Comparison of ENCODE assay signal across 32 cellular contexts in the genomic region with DNA sequence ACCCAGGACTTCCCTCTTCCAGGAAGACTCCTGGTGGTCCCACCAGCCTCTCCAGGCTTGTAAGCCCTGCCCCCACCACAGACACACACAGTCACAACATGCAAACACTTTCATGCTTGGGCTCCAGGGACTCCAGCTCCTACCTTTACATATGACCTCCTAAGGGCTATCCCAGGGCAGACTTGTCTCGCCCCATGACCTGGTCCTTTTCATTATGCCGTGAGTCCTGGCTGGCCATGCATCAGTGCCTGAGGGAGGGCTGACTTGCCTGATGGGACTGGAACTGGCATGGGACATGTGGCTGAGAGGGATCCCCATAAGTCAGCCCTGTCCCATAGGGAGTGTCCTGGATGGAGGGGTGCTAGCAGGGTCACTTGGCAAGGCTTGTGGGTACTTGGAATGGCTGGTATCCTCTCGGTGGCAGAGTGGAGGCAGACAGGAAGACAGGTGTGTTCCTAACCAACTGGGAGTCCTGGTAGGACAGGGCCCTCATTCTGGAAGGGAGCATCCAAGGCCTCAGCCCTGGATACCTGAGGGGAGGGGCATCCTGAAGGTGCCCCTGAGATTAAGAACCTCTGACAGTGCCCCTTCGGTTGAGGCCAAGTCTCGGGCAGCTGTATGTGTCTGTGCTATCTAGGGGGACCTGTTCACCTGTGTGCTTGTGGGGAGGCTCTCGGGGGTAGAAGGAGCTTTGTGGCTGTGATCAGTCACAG. TPM values are rescaled to one million over a fixed set of nuclear protein-coding genes. Genes with fewer than 3 reads are reported as not detected.
A peak's percentile ranks its signal among the peaks of the same experiment; 100 is the strongest.
DNase-seq lines count a peak whose midpoint lies in the region; ATAC-seq, FAIRE-seq and TF ChIP-seq lines count a peak whose summit lies in the region.
"Had no signal": no experiment of that assay in that cellular context is flagged by ENCODE, and none has a peak within 500 bp of the region (broad histone marks: within the 10 kb centered on the region; RNA-seq: fewer than 3 reads in every experiment).

No MANE protein-coding gene starts in this region.

- 0 out of 2 replicates have a peak overlapping the region, but pooled peaks have one; percentile 16 for H2BK15ac ChIP-seq in H1 (ENCODE audit: low read length)

- no peak overlapping the region for H2BK120ac ChIP-seq in H1 (replicated peaks; ENCODE audit: low read depth, low read length)

- no peak overlapping the region for H4K91ac ChIP-seq in H1 (replicated peaks; ENCODE audit: insufficient read length, low read length)

- no peak overlapping the region for H3K9ac ChIP-seq in H1 (replicated peaks in 1 of 4; ENCODE audit: extremely low read depth in 1 of 4, low read depth in 3 of 4, low read length in 3 of 4)
- no peak overlapping the region for H3K9ac ChIP-seq in parathyroid adenoma

- no peak for TF ChIP-seq EP300 in H1 (IDR thresholded peaks at IDR 0.05; ENCODE audit: borderline replicate concordance in 1 of 2, low read depth in 2 of 2, low read length in 2 of 2)

- H2AFZ ChIP-seq in H1 (ENCODE audit: low read length) (no peak overlapping the region), parathyroid adenoma (peak overlapping the region; percentile 83)

- intact Hi-C loops in left ventricle myocardium inferior (cut with micrococcal nuclease) (no loop called here), Right ventricle myocardium superior (cut with DNase I) (loop anchor here (5.0 kb wide), 1 partner anchor 39 kb away; no protein-coding TSS in a partner anchor)

- H3K9me3 Mint-ChIP-seq in nephron progenitor cell = no peaks in the 10 kb centered on the region
- H3K9me3 Mint-ChIP-seq: activated naive CD4-positive, alpha-beta T cell treated with anti-CD3 and anti-CD28 coated beads, Interleukin-2, amount 50 U/mL, for 24 hours; activated T-helper 1 cell treated with anti-CD3 and anti-CD28 coated beads, Interleukin-12 subunit alpha, Interleukin-12 subunit beta, Interleukin-2, Interleukin-4 antibody, amounts not matched to agents 30 ng/mL and 10 ng/mL and 1 ng/mL, durations not matched to agents 14 hours and 24 hours and 36 hours; dendritic cell treated with granulocyte-macrophage colony-stimulating factor and Interleukin-4, amounts not matched to agents 40 ng/mL and 50 ng/mL, for 4 days; nephron; WTC11 had no signal

- no peak overlapping the region for H2BK20ac ChIP-seq in H1 (ENCODE audit: low read length)

- H3K27me3 ChIP-seq in left ventricle myocardium inferior (ENCODE audit: low read depth) (peaks cover 13% of the 10 kb centered on the region), H1 (replicated peaks in 1 of 4; ENCODE audit: control insufficient read depth in 3 of 4, extremely low read depth in 1 of 4, insufficient read depth in 3 of 4, low read length in 3 of 4) (no peaks in the 10 kb centered on the region; a peak in 1 of 7 replicates), parathyroid adenoma (ENCODE audit: control insufficient read depth, insufficient read depth, low read length) (no peaks in the 10 kb centered on the region)
- H3K27me3 ChIP-seq: MG63, thyroid gland had no signal

- no peaks in the 10 kb centered on the region for H3K79me2 ChIP-seq in H1 (ENCODE audit: control insufficient read depth in 1 of 2, insufficient read depth in 2 of 2, low read length in 2 of 2)
- H3K79me2 ChIP-seq in parathyroid adenoma = peaks cover 3% of the 10 kb centered on the region

- H2AK5ac ChIP-seq in H1 (ENCODE audit: low read depth, low read length) = no peak overlapping the region

- H3K36me3 Mint-ChIP-seq in nephron progenitor cell (ENCODE audit: low read depth) = no peaks in the 10 kb centered on the region
- H3K36me3 Mint-ChIP-seq: activated CD8-positive, alpha-beta memory T cell treated with anti-CD3 and anti-CD28 coated beads, Interleukin-2, amount 10 ng/mL, durations not matched to agents 7 days and 5 days; activated naive CD4-positive, alpha-beta T cell treated with anti-CD3 and anti-CD28 coated beads, Interleukin-2, amount 50 U/mL, for 24 hours; WTC11 had no signal

- H3K4me3 Mint-ChIP-seq in nephron progenitor cell = no peak overlapping the region
- H3K4me3 Mint-ChIP-seq: activated CD8-positive, alpha-beta memory T cell treated with anti-CD3 and anti-CD28 coated beads, Interleukin-2, amount 10 ng/mL, durations not matched to agents 7 days and 5 days; activated naive CD4-positive, alpha-beta T cell treated with anti-CD3 and anti-CD28 coated beads, Interleukin-2, amount 50 U/mL, for 24 hours; activated T-helper 1 cell treated with anti-CD3 and anti-CD28 coated beads, Interleukin-12 subunit alpha, Interleukin-12 subunit beta, Interleukin-2, Interleukin-4 antibody, amounts not matched to agents 30 ng/mL and 10 ng/mL and 1 ng/mL, durations not matched to agents 14 hours and 24 hours and 36 hours; dendritic cell treated with granulocyte-macrophage colony-stimulating factor and Interleukin-4, amounts not matched to agents 40 ng/mL and 50 ng/mL, for 4 days; nephron; WTC11 had no signal

- H2BK12ac ChIP-seq in H1 (ENCODE audit: low read depth, low read length) = no peak overlapping the region

- H3K27ac ChIP-seq in left ventricle myocardium inferior (replicated peaks) (peak overlapping the region; percentile 98), H1 (ENCODE audit: low read depth, low read length) (no peak overlapping the region), parathyroid adenoma (peak overlapping the region; percentile 97)
- H3K27ac ChIP-seq: esophagus squamous epithelium had no signal

- H3K4ac ChIP-seq in H1 (replicated peaks; ENCODE audit: insufficient read length, low read depth, low read length) = no peak overlapping the region

- H3K27ac Mint-ChIP-seq in nephron progenitor cell = no peak overlapping the region
- H3K27ac Mint-ChIP-seq: activated CD8-positive, alpha-beta memory T cell treated with anti-CD3 and anti-CD28 coated beads, Interleukin-2, amount 10 ng/mL, durations not matched to agents 7 days and 5 days; activated naive CD4-positive, alpha-beta T cell treated with anti-CD3 and anti-CD28 coated beads, Interleukin-2, amount 50 U/mL, for 24 hours; activated T-helper 1 cell treated with anti-CD3 and anti-CD28 coated beads, Interleukin-12 subunit alpha, Interleukin-12 subunit beta, Interleukin-2, Interleukin-4 antibody, amounts not matched to agents 30 ng/mL and 10 ng/mL and 1 ng/mL, durations not matched to agents 14 hours and 24 hours and 36 hours; dendritic cell treated with granulocyte-macrophage colony-stimulating factor and Interleukin-4, amounts not matched to agents 40 ng/mL and 50 ng/mL, for 4 days; nephron; WTC11 had no signal

- no peak overlapping the region for H4K5ac ChIP-seq in H1 (ENCODE audit: insufficient read length, low read depth, low read length)

- H3K27me3 Mint-ChIP-seq in nephron progenitor cell (ENCODE audit: low read depth, poor library complexity) = peaks cover 21% of the 10 kb centered on the region
- H3K27me3 Mint-ChIP-seq: activated CD8-positive, alpha-beta memory T cell treated with anti-CD3 and anti-CD28 coated beads, Interleukin-2, amount 10 ng/mL, durations not matched to agents 7 days and 5 days; activated naive CD4-positive, alpha-beta T cell treated with anti-CD3 and anti-CD28 coated beads, Interleukin-2, amount 50 U/mL, for 24 hours had no signal

- H3K36me3 ChIP-seq in left ventricle myocardium inferior (no peaks in the 10 kb centered on the region), H1 (ENCODE audit: control insufficient read depth in 2 of 4, insufficient read depth in 4 of 4, low read length in 3 of 4) (no peaks in the 10 kb centered on the region), parathyroid adenoma (ENCODE audit: control insufficient read depth, insufficient read depth, low read length) (no peaks in the 10 kb centered on the region)
- H3K36me3 ChIP-seq: esophagus squamous epithelium, MG63, thyroid gland had no signal

- no peak overlapping the region for H3K4me2 ChIP-seq in H1 (ENCODE audit: insufficient read depth in 1 of 2, low read depth in 2 of 2, low read length in 2 of 2)
- no peak overlapping the region for H3K4me2 ChIP-seq in parathyroid adenoma (ENCODE audit: low read length)

- H3K9me3 ChIP-seq in left ventricle myocardium inferior (replicated peaks) (no peaks in the 10 kb centered on the region), H1 (ENCODE audit: insufficient read depth in 2 of 2, low read depth in 1 of 2, low read length in 1 of 2) (no peaks in the 10 kb centered on the region), parathyroid adenoma (ENCODE audit: control insufficient read depth, low read length) (no peaks in the 10 kb centered on the region)
- H3K9me3 ChIP-seq: esophagus squamous epithelium, MG63, mucosa of descending colon, thyroid gland had no signal

- no peak overlapping the region for H2BK5ac ChIP-seq in H1 (ENCODE audit: low read depth, low read length)

- FAIRE-seq in H1 (lab: Jason Lieb, UNC) = no peak
- FAIRE-seq: endometrium, HTR-8/SVneo, islet of Langerhans had no signal

- peaks cover 6% of the 10 kb centered on the region for H3K4me1 Mint-ChIP-seq in nephron progenitor cell
- H3K4me1 Mint-ChIP-seq: activated naive CD4-positive, alpha-beta T cell treated with anti-CD3 and anti-CD28 coated beads, Interleukin-2, amount 50 U/mL, for 24 hours had no signal

- TF ChIP-seq CTCF in left ventricle myocardium inferior (IDR thresholded peaks at IDR 0.05; ENCODE audit: borderline replicate concordance) (no peak), H1 (IDR thresholded peaks at IDR 0.05; ENCODE audit: control extremely low read depth in 1 of 3, insufficient read depth in 1 of 3, low read depth in 1 of 3, low read length in 3 of 3) (no peak), parathyroid adenoma (IDR thresholded peaks at IDR 0.05) (no peak), nephron progenitor cell (IDR thresholded peaks at IDR 0.05) (no peak)

- WGBS in H1 (ENCODE audit: extremely low coverage in 1 of 2, insufficient coverage in 1 of 2, insufficient read length in 1 of 2, insufficient replicate concordance in 2 of 2, low coverage in 1 of 2, low lambda C conversion rate in 2 of 2, missing lambda C conversion rate in 1 of 2), 2 experiments = 87% methylated on average over 6 of the region's 6 CpGs; no CpG with 5 or more reads in 1 of the 2 experiments

- no peak overlapping the region for H3K14ac ChIP-seq in H1 (ENCODE audit: insufficient read length)

- CTCF ChIA-PET in H1 (lab: Charles Lee; ENCODE audit: partially characterized antibody) = interaction anchor here (0.7 to 4.4 kb wide), 6 partner anchors 9 to 49 kb away, joined by 3 to 27 read pairs (median 8); no protein-coding TSS in a partner anchor

- H3K56ac ChIP-seq in H1 (replicated peaks; ENCODE audit: insufficient read length, low read depth, low read length) = no peak overlapping the region

- H3K79me1 ChIP-seq in H1 (ENCODE audit: low read depth, low read length) = no peaks in the 10 kb centered on the region

- H3K23ac ChIP-seq in H1 (ENCODE audit: insufficient read length) = no peak overlapping the region

- peaks cover 57% of the 10 kb centered on the region for H3K4me1 ChIP-seq in left ventricle myocardium inferior
- H3K4me1 ChIP-seq in H1 (replicated peaks in 1 of 4; ENCODE audit: control insufficient read depth in 3 of 4, insufficient read depth in 4 of 4, low read length in 3 of 4) = peaks cover 0 to 12% (median 0%) of the 10 kb centered on the region in 4 experiments; a peak in 3 of 7 replicates
- H3K4me1 ChIP-seq in parathyroid adenoma = peaks cover 21% of the 10 kb centered on the region
- H3K4me1 ChIP-seq: esophagus squamous epithelium had no signal

- POLR2A ChIA-PET in H1 (lab: Charles Lee; ENCODE audit: partially characterized antibody) = interaction anchor here (0.6 to 3.0 kb wide), 2 partner anchors 10 to 53 kb away, joined by 6 to 9 read pairs; no protein-coding TSS in a partner anchor

- no peak for TF ChIP-seq RAD21 in H1 (IDR thresholded peaks at IDR 0.05 in 1 of 2, conservative IDR thresholded peaks at IDR 0.05 in 1 of 2; ENCODE audit: low read depth in 2 of 2, low read length in 2 of 2)

- H3K4me3 ChIP-seq in left ventricle myocardium inferior (peak overlapping the region; percentile 36), H1 (ENCODE audit: extremely low read depth in 1 of 4, insufficient read depth in 2 of 4, low read depth in 3 of 4, low read length in 4 of 4) (no peak overlapping the region), parathyroid adenoma (ENCODE audit: low read depth, low read length) (no peak overlapping the region)
- H3K4me3 ChIP-seq: esophagus squamous epithelium, lung, MG63, mucosa of descending colon had no signal

- no peak overlapping the region for H3K18ac ChIP-seq in H1 (ENCODE audit: extremely low read depth, low read length)

- peaks cover 2% of the 10 kb centered on the region; the same call in 1 of the 2 replicates for H3K23me2 ChIP-seq in H1 (ENCODE audit: low read depth, low read length)

- DNase-seq in left ventricle myocardium inferior (no peak), Right ventricle myocardium superior (no peak), H1 (ENCODE audit: low read depth in 1 of 2, low spot score in 2 of 2) (peak in 1 of 2 experiments; percentile 39), nephron progenitor cell (no peak), KG1 (lab: John Stamatoyannopoulos, UW) (no peak)
- no peak for DNase-seq in stimulated activated CD4-positive, alpha-beta T cell treated with anti-CD3 and anti-CD28 coated beads, Interleukin-4, amount 100 ng/mL, for 24 hours
- DNase-seq: activated CD4-positive, alpha-beta T cell treated with anti-CD3 and anti-CD28 coated beads, Interleukin-2, amount 50 U/mL, for 1 hour; DMS53; esophagus squamous epithelium; foreskin melanocyte; KBM-7; MG63; NCI-H2227 treated with DMSO at 0.1 percent for 48 hours; NCI-H526 treated with DMSO at 0.1 percent for 48 hours; SIG-M5; stimulated activated naive CD4-positive, alpha-beta T cell had no signal

- ATAC-seq in Right ventricle myocardium superior (ENCODE audit: poor library complexity) = no peak
- ATAC-seq: activated CD8-positive, alpha-beta memory T cell treated with anti-CD3 and anti-CD28 coated beads, Interleukin-2, amount 10 ng/mL, durations not matched to agents 7 days and 5 days; mucosa of descending colon; WTC11 had no signal

- peak overlapping the region; percentile 2; the same call in 1 of the 2 replicates for H4K8ac ChIP-seq in H1 (ENCODE audit: extremely low read depth, insufficient read depth, low read length)

- H4K20me1 ChIP-seq in H1 (replicated peaks in 1 of 2; ENCODE audit: control insufficient read depth in 1 of 2, insufficient read depth in 2 of 2, low read length in 2 of 2) = peaks cover 0 to 2% of the 10 kb centered on the region in 2 experiments

- TF ChIP-seq POLR2A in H1 (IDR thresholded peaks at IDR 0.05; ENCODE audit: control extremely low read depth in 1 of 2, low read depth in 2 of 2, low read length in 2 of 2) = no peak

RNA-seq across cellular contexts. Expression of a gene that starts 0.5 kb away (rescaled TPM):
- total RNA-seq in left ventricle myocardium inferior (552 TPM), Right ventricle myocardium superior (486 TPM)
- total RNA-seq in H1 (2021; fragmentation: NEBNext Ultra II Directional; extraction: Animal tissue kit (Norgen Biotek cat#: 25700)) = not detected in 2 replicates
- 0.16 and 0.18 TPM in 2 replicates for polyA plus RNA-seq in H1 (2011; rRNA removed)
- polyA plus RNA-seq in H1 (2011; cell fraction: cytosol; rRNA removed) = 0.45 TPM
- polyA plus RNA-seq in H1 (2011; cell fraction: nucleus; rRNA removed) = 1.0 TPM
- 0.11 to 0.64 TPM (median 0.47 TPM) in 3 of 4 replicates, not detected in the other for polyA plus RNA-seq in H1 (2012, experiment 1 of 2)
- not detected for polyA plus RNA-seq in H1 (2012, experiment 2 of 2)
- polyA plus RNA-seq in H1 (2013, experiment 1 of 2) = 0.08 TPM
- 0.24 TPM for polyA plus RNA-seq in H1 (2013, experiment 2 of 2)
- polyA minus RNA-seq in H1 (2011; rRNA and poly(A)+ RNA removed) = 0.50 TPM in 1 of 2 replicates, not detected in the other
- not detected for polyA minus RNA-seq in H1 (2011; cell fraction: cytosol; rRNA and poly(A)+ RNA removed)
- not detected for polyA minus RNA-seq in H1 (2011; cell fraction: nucleus; rRNA and poly(A)+ RNA removed)
- total RNA-seq: activated CD8-positive, alpha-beta memory T cell treated with anti-CD3 and anti-CD28 coated beads, Interleukin-2, amount 10 ng/mL, durations not matched to agents 7 days and 5 days; activated T-helper 1 cell treated with anti-CD3 and anti-CD28 coated beads, Interleukin-12 subunit alpha, Interleukin-12 subunit beta, Interleukin-2, Interleukin-4 antibody, amounts not matched to agents 30 ng/mL and 10 ng/mL and 1 ng/mL, durations not matched to agents 14 hours and 24 hours and 36 hours; aorta; esophagus squamous epithelium; sciatic nerve had no signal
- polyA plus RNA-seq: BJ had no signal

RNA-seq across cellular contexts. Expression of a gene that starts 17.8 kb away (rescaled TPM):
- total RNA-seq in left ventricle myocardium inferior = 0.22 TPM
- 0.11 TPM for total RNA-seq in Right ventricle myocardium superior
- not detected in 2 replicates for total RNA-seq in H1 (2021; fragmentation: NEBNext Ultra II Directional; extraction: Animal tissue kit (Norgen Biotek cat#: 25700))
- polyA plus RNA-seq in H1 (2011; rRNA removed) = 0.02 TPM in 1 of 2 replicates, not detected in the other
- not detected for polyA plus RNA-seq in H1 (2011; cell fraction: cytosol; rRNA removed)
- polyA plus RNA-seq in H1 (2011; cell fraction: nucleus; rRNA removed) = not detected
- not detected in 4 replicates for polyA plus RNA-seq in H1 (2012, experiment 1 of 2)
- polyA plus RNA-seq in H1 (2012, experiment 2 of 2) = not detected
- not detected for polyA plus RNA-seq in H1 (2013, experiment 1 of 2)
- polyA plus RNA-seq in H1 (2013, experiment 2 of 2) = not detected
- polyA minus RNA-seq in H1 (2011; rRNA and poly(A)+ RNA removed) = not detected in 2 replicates
- polyA minus RNA-seq in H1 (2011; cell fraction: cytosol; rRNA and poly(A)+ RNA removed) = not detected
- not detected for polyA minus RNA-seq in H1 (2011; cell fraction: nucleus; rRNA and poly(A)+ RNA removed)
- total RNA-seq: activated CD8-positive, alpha-beta memory T cell treated with anti-CD3 and anti-CD28 coated beads, Interleukin-2, amount 10 ng/mL, durations not matched to agents 7 days and 5 days; activated T-helper 1 cell treated with anti-CD3 and anti-CD28 coated beads, Interleukin-12 subunit alpha, Interleukin-12 subunit beta, Interleukin-2, Interleukin-4 antibody, amounts not matched to agents 30 ng/mL and 10 ng/mL and 1 ng/mL, durations not matched to agents 14 hours and 24 hours and 36 hours; aorta; esophagus squamous epithelium; lung; mucosa of descending colon; thyroid gland; WTC11 had no signal
- polyA plus RNA-seq: BJ had no signal

RNA-seq across cellular contexts. Expression of a gene that starts 49.6 kb away (rescaled TPM):
- total RNA-seq in left ventricle myocardium inferior (118 TPM), Right ventricle myocardium superior (82.3 TPM)
- 4.0 and 4.1 TPM in 2 replicates for total RNA-seq in H1 (2021; fragmentation: NEBNext Ultra II Directional; extraction: Animal tissue kit (Norgen Biotek cat#: 25700))
- polyA plus RNA-seq in H1 (2011; rRNA removed) = 2.8 and 3.7 TPM in 2 replicates
- polyA plus RNA-seq in H1 (2011; cell fraction: cytosol; rRNA removed) = 3.4 TPM
- polyA plus RNA-seq in H1 (2011; cell fraction: nucleus; rRNA removed) = 6.1 TPM
- polyA plus RNA-seq in H1 (2012, experiment 1 of 2) = 1.8 to 3.5 TPM (median 2.6 TPM) in 4 replicates
- polyA plus RNA-seq in H1 (2012, experiment 2 of 2) = 1.3 TPM
- 1.3 TPM for polyA plus RNA-seq in H1 (2013, experiment 1 of 2)
- polyA plus RNA-seq in H1 (2013, experiment 2 of 2) = 1.3 TPM
- 3.6 and 5.6 TPM in 2 replicates for polyA minus RNA-seq in H1 (2011; rRNA and poly(A)+ RNA removed)
- polyA minus RNA-seq in H1 (2011; cell fraction: cytosol; rRNA and poly(A)+ RNA removed) = 2.4 TPM
- 6.8 TPM for polyA minus RNA-seq in H1 (2011; cell fraction: nucleus; rRNA and poly(A)+ RNA removed)

Comparison
In these comparisons a context has a peak if more than half of its experiments do, and no peak if none do; other contexts are left out.
1. RNA of a gene that starts 0.5 kb away (total RNA-seq): 552 TPM in left ventricle myocardium inferior (single experiment) and 486 TPM in Right ventricle myocardium superior (single experiment); not detected in H1; every median in the first group is over 100 times any median in the second.
2. RNA of a gene that starts 49.6 kb away (total RNA-seq): 118 TPM in left ventricle myocardium inferior (single experiment) and 82.3 TPM in Right ventricle myocardium superior (single experiment); 4.0 to 4.1 TPM in H1; every median in the first group is over 10 times any median in the second.